ENCODE assay signal across 13 cellular contexts in the genomic region with DNA sequence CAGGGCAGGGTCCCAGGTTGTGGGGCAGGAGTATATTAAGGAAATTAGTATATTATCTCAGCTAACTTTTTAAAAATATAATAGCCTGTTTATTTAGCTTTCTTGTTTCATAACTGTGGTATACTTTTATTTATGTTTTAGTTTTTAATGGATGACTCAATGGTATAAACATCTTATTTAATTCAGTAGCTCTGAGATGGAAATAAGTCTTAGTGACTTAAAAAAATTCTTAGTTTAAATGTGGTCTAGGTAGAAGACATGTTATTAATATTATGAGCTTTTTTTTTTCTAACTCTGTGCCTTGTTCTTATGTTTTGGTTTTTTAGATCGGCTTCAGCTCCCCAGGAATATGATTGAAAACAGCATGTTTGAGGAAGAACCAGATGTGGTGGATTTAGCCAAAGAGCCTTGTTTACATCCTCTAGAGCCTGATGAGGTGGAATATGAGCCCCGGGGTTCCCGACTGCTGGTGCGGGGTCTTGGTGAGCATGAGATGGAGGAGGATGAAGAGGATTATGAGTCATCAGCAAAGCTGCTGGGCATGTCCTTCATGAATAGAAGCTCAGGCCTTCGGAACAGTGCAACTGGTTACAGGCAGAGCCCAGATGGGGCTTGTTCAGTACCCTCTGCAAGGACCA. TPM values are rescaled to one million over a fixed set of nuclear protein-coding genes. Genes with fewer than 3 reads are reported as not detected.
A peak's percentile ranks its signal among the peaks of the same experiment; 100 is the strongest.
DNase-seq lines count a peak whose midpoint lies in the region; ATAC-seq and TF ChIP-seq lines count a peak whose summit lies in the region.
"Had no signal": no experiment of that assay in that cellular context is flagged by ENCODE, and none has a peak within 500 bp of the region (broad histone marks: within the 10 kb centered on the region; RNA-seq: fewer than 3 reads in every experiment).

No MANE protein-coding gene starts in this region.

- H3F3A ChIP-seq in smooth muscle cell (ENCODE audit: low read depth), result no peaks in the 10 kb centered on the region

- H3K9me3 ChIP-seq in SJSA1 (replicated peaks) (no peaks in the 10 kb centered on the region), smooth muscle cell (replicated peaks; ENCODE audit: low read depth) (no peaks in the 10 kb centered on the region)

- H3K9ac ChIP-seq in smooth muscle cell (ENCODE audit: low read depth), result no peak overlapping the region

- no peak overlapping the region for H2AFZ ChIP-seq in smooth muscle cell (ENCODE audit: low read depth)

- H4K20me1 ChIP-seq in smooth muscle cell (ENCODE audit: low read depth), result peaks cover 8% of the 10 kb centered on the region

- peaks cover 17% of the 10 kb centered on the region for H3K4me1 ChIP-seq in SJSA1 (replicated peaks)
- H3K4me1 ChIP-seq in smooth muscle cell (ENCODE audit: low read depth), result no peaks in the 10 kb centered on the region

- ATAC-seq in HG02840 (IDR thresholded peaks at IDR 0.05; ENCODE audit: low FRiP score, unreplicated experiment) (no peak), HG03045 (IDR thresholded peaks at IDR 0.05; ENCODE audit: unreplicated experiment) (no peak)
- ATAC-seq: activated naive CD4-positive, alpha-beta T cell treated with anti-CD3 and anti-CD28 coated beads, Interleukin-2, amount 50 U/mL, for 72 hours had no signal

- 22% methylated on average over 5 of the region's 5 CpGs for WGBS in smooth muscle cell (ENCODE audit: low lambda C conversion rate)

- H3K36me3 ChIP-seq in SJSA1, result no peaks in the 10 kb centered on the region
- no peaks in the 10 kb centered on the region for H3K36me3 ChIP-seq in smooth muscle cell (ENCODE audit: low read depth)

- peaks cover 10% of the 10 kb centered on the region for H3K36me3 Mint-ChIP-seq in activated naive CD4-positive, alpha-beta T cell treated with anti-CD3 and anti-CD28 coated beads, Interleukin-2, amount 50 U/mL, for 24 hours

- no peak for TF ChIP-seq CTCF in smooth muscle cell (IDR thresholded peaks at IDR 0.05; ENCODE audit: borderline replicate concordance, insufficient read depth, poor library complexity, severe bottlenecking)

- H3K4me3 Mint-ChIP-seq in activated naive CD4-positive, alpha-beta T cell treated with anti-CD3 and anti-CD28 coated beads, Interleukin-2, amount 50 U/mL, for 24 hours, result no peak overlapping the region
- H3K4me3 Mint-ChIP-seq: mesothelial cell of epicardium had no signal

- H3K27me3 Mint-ChIP-seq in activated naive CD4-positive, alpha-beta T cell treated with anti-CD3 and anti-CD28 coated beads, Interleukin-2, amount 50 U/mL, for 24 hours, result no peaks in the 10 kb centered on the region

- H3K4me3 ChIP-seq in SJSA1 (no peak overlapping the region), smooth muscle cell (no peak overlapping the region)

- H3K4me2 ChIP-seq in smooth muscle cell, result peak overlapping the region; percentile 64

- H3K27me3 ChIP-seq in SJSA1 (replicated peaks) (no peaks in the 10 kb centered on the region), smooth muscle cell (ENCODE audit: low read depth) (no peaks in the 10 kb centered on the region)

- H3K79me2 ChIP-seq in smooth muscle cell (ENCODE audit: low read depth), result peaks cover 48% of the 10 kb centered on the region

- peak overlapping the region; percentile 77 for H3K27ac Mint-ChIP-seq in activated naive CD4-positive, alpha-beta T cell treated with anti-CD3 and anti-CD28 coated beads, Interleukin-2, amount 50 U/mL, for 24 hours
- H3K27ac Mint-ChIP-seq: activated naive CD4-positive, alpha-beta T cell treated with anti-CD3 and anti-CD28 coated beads, Interleukin-2, amount 50 U/mL, for 72 hours; mesothelial cell of epicardium had no signal

- no peak for DNase-seq in activated naive CD4-positive, alpha-beta T cell (lab: John Stamatoyannopoulos, UW)
- DNase-seq in SJSA1 (ENCODE audit: low read depth in 1 of 2, low spot score in 2 of 2) (peak; percentile 50 to 60), fibroblast of gingiva (ENCODE audit: low read depth) (peak; percentile 47), smooth muscle cell (lab: John Stamatoyannopoulos, UW; ENCODE audit: unreplicated experiment) (no peak), NCI-H2081 (lab: John Stamatoyannopoulos, UW) (no peak)
- DNase-seq: NCI-H1092; NCI-H2171 treated with DMSO at 0.1 percent for 48 hours; stimulated activated CD4-positive, alpha-beta T cell treated with anti-CD3 and anti-CD28 coated beads, Interleukin-15, amount 100 ng/mL, for 24 hours had no signal

- peaks cover 88% of the 10 kb centered on the region for H3K4me1 Mint-ChIP-seq in activated naive CD4-positive, alpha-beta T cell treated with anti-CD3 and anti-CD28 coated beads, Interleukin-2, amount 50 U/mL, for 24 hours

- H3K9me3 Mint-ChIP-seq in activated naive CD4-positive, alpha-beta T cell treated with anti-CD3 and anti-CD28 coated beads, Interleukin-2, amount 50 U/mL, for 24 hours, result no peaks in the 10 kb centered on the region
- H3K9me3 Mint-ChIP-seq: activated naive CD4-positive, alpha-beta T cell treated with anti-CD3 and anti-CD28 coated beads, Interleukin-2, amount 50 U/mL, for 72 hours; mesothelial cell of epicardium had no signal

- H3K27ac ChIP-seq in SJSA1 (no peak overlapping the region), smooth muscle cell (ENCODE audit: low read depth) (peak overlapping the region; percentile 55)

RNA-seq across cellular contexts. Expression of gene LNPEP, which starts 43.1 kb away (rescaled TPM):
- 16.0 and 23.7 TPM in 2 replicates for total RNA-seq in SJSA1 (2014; rRNA removed; shearing (Covaris generic))
- 24.3 and 28.0 TPM in 2 replicates for total RNA-seq in smooth muscle cell
- 2.3 and 3.5 TPM in 2 replicates for polyA plus RNA-seq in smooth muscle cell

Comparison
In these comparisons a context has a peak if more than half of its experiments do, and no peak if none do; other contexts are left out.
1. DNase-seq: peak in SJSA1 (2 of 2) and fibroblast of gingiva (single experiment); none in activated naive CD4-positive, alpha-beta T cell (0 of 4), smooth muscle cell (single experiment) and NCI-H2081 (0 of 2).